In the genomic region with DNA sequence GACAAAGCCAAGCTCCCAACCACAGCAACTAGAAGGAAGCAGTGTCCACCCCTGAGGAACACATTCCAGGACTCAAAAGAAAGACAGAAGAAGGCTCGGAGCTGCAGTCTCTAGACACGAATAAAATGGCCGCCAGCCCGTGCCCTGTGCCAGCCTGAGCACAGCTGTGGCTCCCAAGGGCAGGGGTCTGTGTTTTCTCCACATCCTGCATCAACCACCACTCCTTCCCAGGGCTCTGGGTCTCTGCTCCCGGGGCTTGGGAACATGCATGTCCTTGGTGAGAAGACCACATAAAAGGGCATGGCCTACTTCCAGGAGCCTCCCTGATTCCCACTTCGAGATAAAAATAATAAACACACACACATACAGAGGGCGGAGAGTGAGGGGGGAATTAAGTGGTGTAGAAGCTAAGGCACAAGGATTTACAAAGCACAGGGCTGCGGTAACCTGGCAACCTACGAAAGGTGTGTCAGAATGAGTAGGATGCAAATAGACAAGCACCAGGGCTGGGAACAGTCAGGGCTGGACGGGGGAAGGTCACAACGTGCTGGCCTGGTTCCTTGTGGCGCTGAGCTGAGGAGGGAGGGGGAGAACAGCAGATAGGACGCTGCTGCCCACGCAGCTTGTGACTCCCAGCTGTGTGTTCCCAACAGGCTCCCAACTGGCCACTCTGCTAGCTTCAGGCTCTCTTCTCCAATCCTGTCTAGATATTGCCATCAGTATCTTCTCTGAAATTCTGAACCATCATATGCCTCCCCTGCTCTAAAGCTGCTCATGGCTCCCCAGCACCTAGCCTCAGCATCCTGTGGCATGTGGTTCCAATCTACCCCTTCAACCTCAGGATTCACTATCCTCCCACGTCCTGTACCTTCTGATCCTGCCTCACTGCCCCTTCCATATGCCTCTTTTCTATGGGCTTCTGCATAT, we compare ENCODE assay signal across 1 cellular context.
TF ChIP-seq lines count a peak whose summit lies in the region.

No MANE protein-coding gene starts in this region.

TF ChIP-seq in K562, 482 proteins besides CTCF, POLR2A, EP300 and RAD21 (continued from another document and continues in another):
- TF ChIP-seq ZNF592 (IDR thresholded peaks at IDR 0.05) (no peak), ZBTB34 (CRISPR knock-in tag; IDR thresholded peaks at IDR 0.05) (no peak), BCOR (IDR thresholded peaks at IDR 0.05) (peak; percentile 20; the same call in 1 of the 2 replicates), MYC (IDR thresholded peaks at IDR 0.05; ENCODE audit: low read depth, low read length) (0 out of 2 replicates have a peak, but pooled peaks have one; percentile 24), MYC (CRISPR knock-in tag; IDR thresholded peaks at IDR 0.05; ENCODE audit: borderline replicate concordance, low read depth) (no peak), TBL1XR1 (IDR thresholded peaks at IDR 0.05; ENCODE audit: low read length in 2 of 2) (no peak), THRB (CRISPR knock-in tag; conservative IDR thresholded peaks at IDR 0.05) (peak; percentile 59; the same call in 1 of the 2 replicates), EP400 (IDR thresholded peaks at IDR 0.05) (no peak), RBM15 (IDR thresholded peaks at IDR 0.05; ENCODE audit: insufficient read depth, low read length) (no peak), CGGBP1 (CRISPR knock-in tag; IDR thresholded peaks at IDR 0.05) (no peak), ZNF24 (IDR thresholded peaks at IDR 0.05) (no peak), ZFX (CRISPR knock-in tag; IDR thresholded peaks at IDR 0.05) (no peak), RFX1 (IDR thresholded peaks at IDR 0.05) (peak; percentile 46), ZFP30 (CRISPR knock-in tag; IDR thresholded peaks at IDR 0.05; ENCODE audit: borderline replicate concordance) (no peak), TSC22D4 (tag; IDR thresholded peaks at IDR 0.05) (no peak), BACH1 (tag; IDR thresholded peaks at IDR 0.05) (no peak), ZNF586 (CRISPR knock-in tag; conservative IDR thresholded peaks at IDR 0.05) (no peak), SMC3 (conservative IDR thresholded peaks at IDR 0.05; ENCODE audit: insufficient read depth, low read depth, low read length) (no peak), HDAC6 (IDR thresholded peaks at IDR 0.05; ENCODE audit: low read depth, low read length) (no peak), SMARCB1 (IDR thresholded peaks at IDR 0.05; ENCODE audit: insufficient read length, low read depth) (no peak), CREM (IDR thresholded peaks at IDR 0.05; ENCODE audit: low read depth) (0 out of 2 replicates have a peak, but pooled peaks have one; percentile 22), NFYB (IDR thresholded peaks at IDR 0.05; ENCODE audit: extremely low read depth, insufficient read length) (no peak), E2F6 (IDR thresholded peaks at IDR 0.05; ENCODE audit: borderline replicate concordance in 1 of 2, extremely low read depth in 1 of 2, insufficient read depth in 1 of 2, insufficient read length in 1 of 2, low read depth in 1 of 2, low read length in 1 of 2, poor library complexity in 1 of 2, severe bottlenecking in 1 of 2) (no peak), ZNF696 (CRISPR knock-in tag; conservative IDR thresholded peaks at IDR 0.05) (no peak), MCM3 (IDR thresholded peaks at IDR 0.05) (no peak), SREBF1 (IDR thresholded peaks at IDR 0.05; ENCODE audit: borderline replicate concordance, low read depth, low read length) (no peak), NFE2L1 (tag; IDR thresholded peaks at IDR 0.05; ENCODE audit: borderline replicate concordance, low read depth) (no peak), NR4A1 (CRISPR knock-in tag; IDR thresholded peaks at IDR 0.05) (no peak), NR4A1 (tag; IDR thresholded peaks at IDR 0.05) (0 out of 2 replicates have a peak, but pooled peaks have one; percentile 61), CCNT2 (IDR thresholded peaks at IDR 0.05; ENCODE audit: borderline replicate concordance, extremely low read depth, insufficient read length, low read depth, low read length) (peak; percentile 19), SLC30A9 (CRISPR knock-in tag; IDR thresholded peaks at IDR 0.05) (no peak), ZKSCAN1 (IDR thresholded peaks at IDR 0.05; ENCODE audit: low read depth, low read length) (no peak), PHF21A (IDR thresholded peaks at IDR 0.05; ENCODE audit: borderline replicate concordance, low read depth) (no peak), ZNF124 (CRISPR knock-in tag; IDR thresholded peaks at IDR 0.05) (no peak), ZSCAN32 (CRISPR knock-in tag; IDR thresholded peaks at IDR 0.05) (no peak), KDM1A (IDR thresholded peaks at IDR 0.05) (peak in 1 of 2 experiments; percentile 65; a peak in 2 of 4 replicates), ZSCAN29 (IDR thresholded peaks at IDR 0.05) (no peak), FOXK2 (conservative IDR thresholded peaks at IDR 0.05 in 1 of 2, IDR thresholded peaks at IDR 0.05 in 1 of 2; ENCODE audit: low read depth in 2 of 2) (no peak), HINFP (tag; conservative IDR thresholded peaks at IDR 0.05; ENCODE audit: low read depth) (no peak), FOXA1 (IDR thresholded peaks at IDR 0.05; ENCODE audit: borderline replicate concordance) (no peak)
- TF ChIP-seq, protein P1, sequence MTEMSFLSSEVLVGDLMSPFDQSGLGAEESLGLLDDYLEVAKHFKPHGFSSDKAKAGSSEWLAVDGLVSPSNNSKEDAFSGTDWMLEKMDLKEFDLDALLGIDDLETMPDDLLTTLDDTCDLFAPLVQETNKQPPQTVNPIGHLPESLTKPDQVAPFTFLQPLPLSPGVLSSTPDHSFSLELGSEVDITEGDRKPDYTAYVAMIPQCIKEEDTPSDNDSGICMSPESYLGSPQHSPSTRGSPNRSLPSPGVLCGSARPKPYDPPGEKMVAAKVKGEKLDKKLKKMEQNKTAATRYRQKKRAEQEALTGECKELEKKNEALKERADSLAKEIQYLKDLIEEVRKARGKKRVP (CRISPR knock-in tag; IDR thresholded peaks at IDR 0.05): no peak
- TF ChIP-seq, protein P2, sequence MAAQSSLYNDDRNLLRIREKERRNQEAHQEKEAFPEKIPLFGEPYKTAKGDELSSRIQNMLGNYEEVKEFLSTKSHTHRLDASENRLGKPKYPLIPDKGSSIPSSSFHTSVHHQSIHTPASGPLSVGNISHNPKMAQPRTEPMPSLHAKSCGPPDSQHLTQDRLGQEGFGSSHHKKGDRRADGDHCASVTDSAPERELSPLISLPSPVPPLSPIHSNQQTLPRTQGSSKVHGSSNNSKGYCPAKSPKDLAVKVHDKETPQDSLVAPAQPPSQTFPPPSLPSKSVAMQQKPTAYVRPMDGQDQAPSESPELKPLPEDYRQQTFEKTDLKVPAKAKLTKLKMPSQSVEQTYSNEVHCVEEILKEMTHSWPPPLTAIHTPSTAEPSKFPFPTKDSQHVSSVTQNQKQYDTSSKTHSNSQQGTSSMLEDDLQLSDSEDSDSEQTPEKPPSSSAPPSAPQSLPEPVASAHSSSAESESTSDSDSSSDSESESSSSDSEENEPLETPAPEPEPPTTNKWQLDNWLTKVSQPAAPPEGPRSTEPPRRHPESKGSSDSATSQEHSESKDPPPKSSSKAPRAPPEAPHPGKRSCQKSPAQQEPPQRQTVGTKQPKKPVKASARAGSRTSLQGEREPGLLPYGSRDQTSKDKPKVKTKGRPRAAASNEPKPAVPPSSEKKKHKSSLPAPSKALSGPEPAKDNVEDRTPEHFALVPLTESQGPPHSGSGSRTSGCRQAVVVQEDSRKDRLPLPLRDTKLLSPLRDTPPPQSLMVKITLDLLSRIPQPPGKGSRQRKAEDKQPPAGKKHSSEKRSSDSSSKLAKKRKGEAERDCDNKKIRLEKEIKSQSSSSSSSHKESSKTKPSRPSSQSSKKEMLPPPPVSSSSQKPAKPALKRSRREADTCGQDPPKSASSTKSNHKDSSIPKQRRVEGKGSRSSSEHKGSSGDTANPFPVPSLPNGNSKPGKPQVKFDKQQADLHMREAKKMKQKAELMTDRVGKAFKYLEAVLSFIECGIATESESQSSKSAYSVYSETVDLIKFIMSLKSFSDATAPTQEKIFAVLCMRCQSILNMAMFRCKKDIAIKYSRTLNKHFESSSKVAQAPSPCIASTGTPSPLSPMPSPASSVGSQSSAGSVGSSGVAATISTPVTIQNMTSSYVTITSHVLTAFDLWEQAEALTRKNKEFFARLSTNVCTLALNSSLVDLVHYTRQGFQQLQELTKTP (IDR thresholded peaks at IDR 0.05; ENCODE audit: low read depth in 1 of 2, partially characterized antibody in 2 of 2): no peak
- TF ChIP-seq, protein P3, sequence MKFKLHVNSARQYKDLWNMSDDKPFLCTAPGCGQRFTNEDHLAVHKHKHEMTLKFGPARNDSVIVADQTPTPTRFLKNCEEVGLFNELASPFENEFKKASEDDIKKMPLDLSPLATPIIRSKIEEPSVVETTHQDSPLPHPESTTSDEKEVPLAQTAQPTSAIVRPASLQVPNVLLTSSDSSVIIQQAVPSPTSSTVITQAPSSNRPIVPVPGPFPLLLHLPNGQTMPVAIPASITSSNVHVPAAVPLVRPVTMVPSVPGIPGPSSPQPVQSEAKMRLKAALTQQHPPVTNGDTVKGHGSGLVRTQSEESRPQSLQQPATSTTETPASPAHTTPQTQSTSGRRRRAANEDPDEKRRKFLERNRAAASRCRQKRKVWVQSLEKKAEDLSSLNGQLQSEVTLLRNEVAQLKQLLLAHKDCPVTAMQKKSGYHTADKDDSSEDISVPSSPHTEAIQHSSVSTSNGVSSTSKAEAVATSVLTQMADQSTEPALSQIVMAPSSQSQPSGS (CRISPR knock-in tag; IDR thresholded peaks at IDR 0.05): no peak
- TF ChIP-seq, protein P4, sequence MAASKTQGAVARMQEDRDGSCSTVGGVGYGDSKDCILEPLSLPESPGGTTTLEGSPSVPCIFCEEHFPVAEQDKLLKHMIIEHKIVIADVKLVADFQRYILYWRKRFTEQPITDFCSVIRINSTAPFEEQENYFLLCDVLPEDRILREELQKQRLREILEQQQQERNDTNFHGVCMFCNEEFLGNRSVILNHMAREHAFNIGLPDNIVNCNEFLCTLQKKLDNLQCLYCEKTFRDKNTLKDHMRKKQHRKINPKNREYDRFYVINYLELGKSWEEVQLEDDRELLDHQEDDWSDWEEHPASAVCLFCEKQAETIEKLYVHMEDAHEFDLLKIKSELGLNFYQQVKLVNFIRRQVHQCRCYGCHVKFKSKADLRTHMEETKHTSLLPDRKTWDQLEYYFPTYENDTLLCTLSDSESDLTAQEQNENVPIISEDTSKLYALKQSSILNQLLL (CRISPR knock-in tag; IDR thresholded peaks at IDR 0.05; ENCODE audit: borderline replicate concordance): no peak
